14 cellular contexts compared by ENCODE assay signal in genomic region chr7:75983471-75984129, GRCh38.
"Had no signal": no experiment of that assay in that cellular context is flagged by ENCODE, and none has a peak within 500 bp of the region (broad histone marks: within the 10 kb centered on the region; RNA-seq: fewer than 3 reads in every experiment).

No MANE protein-coding gene starts in this region.

- ATAC-seq: activated CD8-positive, alpha-beta memory T cell treated with anti-CD3 and anti-CD28 coated beads, Interleukin-2, amount 10 ng/mL, durations not matched to agents 7 days and 5 days; esophagus mucosa; right cardiac atrium had no signal

- H3K27me3 ChIP-seq: neutrophil, stomach, testis, upper lobe of left lung had no signal

- H3K27me3 Mint-ChIP-seq: activated CD4-positive, alpha-beta memory T cell treated with anti-CD3 and anti-CD28 coated beads for 36 hours; activated CD8-positive, alpha-beta memory T cell treated with anti-CD3 and anti-CD28 coated beads, Interleukin-2, amount 10 ng/mL, durations not matched to agents 7 days and 5 days; activated naive CD4-positive, alpha-beta T cell treated with anti-CD3 and anti-CD28 coated beads, Interleukin-2, amount 10 ng/mL, durations not matched to agents 7 days and 5 days; naive B cell had no signal

- DNase-seq: activated CD4-positive, alpha-beta memory T cell treated with anti-CD3 and anti-CD28 coated beads for 36 hours; activated CD8-positive, alpha-beta memory T cell treated with anti-CD3 and anti-CD28 coated beads, Interleukin-2, amount 10 ng/mL, durations not matched to agents 7 days and 5 days; activated naive CD4-positive, alpha-beta T cell treated with anti-CD3 and anti-CD28 coated beads, Interleukin-2, amount 10 ng/mL, durations not matched to agents 7 days and 5 days; activated T-cell treated with anti-CD3 and anti-CD28 coated beads, Interleukin-2, amount 50 U/mL, for 1 hour; naive B cell; small intestine; stomach; testis; WERI-Rb-1 had no signal

- H3K9me3 Mint-ChIP-seq: activated CD4-positive, alpha-beta memory T cell treated with anti-CD3 and anti-CD28 coated beads for 36 hours; activated naive CD4-positive, alpha-beta T cell treated with anti-CD3 and anti-CD28 coated beads, Interleukin-2, amount 10 ng/mL, durations not matched to agents 7 days and 5 days; naive B cell; T-helper 1 cell treated with Interleukin-12 subunit alpha and Interleukin-12 subunit beta and Interleukin-4 antibody, amounts not matched to agents 30 μg/mL and 1 μg/mL, for 36 hours had no signal

- H3K4me3 Mint-ChIP-seq: activated CD4-positive, alpha-beta memory T cell treated with anti-CD3 and anti-CD28 coated beads for 36 hours; activated CD8-positive, alpha-beta memory T cell treated with anti-CD3 and anti-CD28 coated beads, Interleukin-2, amount 10 ng/mL, durations not matched to agents 7 days and 5 days; activated naive CD4-positive, alpha-beta T cell treated with anti-CD3 and anti-CD28 coated beads, Interleukin-2, amount 10 ng/mL, durations not matched to agents 7 days and 5 days; naive B cell; T-helper 1 cell treated with Interleukin-12 subunit alpha and Interleukin-12 subunit beta and Interleukin-4 antibody, amounts not matched to agents 30 μg/mL and 1 μg/mL, for 36 hours had no signal

- H3K4me3 ChIP-seq: stomach, testis, upper lobe of left lung had no signal

- H3K4me1 Mint-ChIP-seq: activated CD8-positive, alpha-beta memory T cell treated with anti-CD3 and anti-CD28 coated beads, Interleukin-2, amount 10 ng/mL, durations not matched to agents 7 days and 5 days; activated naive CD4-positive, alpha-beta T cell treated with anti-CD3 and anti-CD28 coated beads, Interleukin-2, amount 10 ng/mL, durations not matched to agents 7 days and 5 days had no signal

- H3K27ac Mint-ChIP-seq: activated CD4-positive, alpha-beta memory T cell treated with anti-CD3 and anti-CD28 coated beads for 36 hours; activated CD8-positive, alpha-beta memory T cell treated with anti-CD3 and anti-CD28 coated beads, Interleukin-2, amount 10 ng/mL, durations not matched to agents 7 days and 5 days; activated naive CD4-positive, alpha-beta T cell treated with anti-CD3 and anti-CD28 coated beads, Interleukin-2, amount 10 ng/mL, durations not matched to agents 7 days and 5 days; naive B cell; T-helper 1 cell treated with Interleukin-12 subunit alpha and Interleukin-12 subunit beta and Interleukin-4 antibody, amounts not matched to agents 30 μg/mL and 1 μg/mL, for 36 hours had no signal

- H3K4me1 ChIP-seq: upper lobe of left lung had no signal

- H3K9me3 ChIP-seq: neutrophil, stomach, testis, upper lobe of left lung had no signal

- H3K27ac ChIP-seq: neutrophil, WERI-Rb-1 had no signal
